In the genomic region with DNA sequence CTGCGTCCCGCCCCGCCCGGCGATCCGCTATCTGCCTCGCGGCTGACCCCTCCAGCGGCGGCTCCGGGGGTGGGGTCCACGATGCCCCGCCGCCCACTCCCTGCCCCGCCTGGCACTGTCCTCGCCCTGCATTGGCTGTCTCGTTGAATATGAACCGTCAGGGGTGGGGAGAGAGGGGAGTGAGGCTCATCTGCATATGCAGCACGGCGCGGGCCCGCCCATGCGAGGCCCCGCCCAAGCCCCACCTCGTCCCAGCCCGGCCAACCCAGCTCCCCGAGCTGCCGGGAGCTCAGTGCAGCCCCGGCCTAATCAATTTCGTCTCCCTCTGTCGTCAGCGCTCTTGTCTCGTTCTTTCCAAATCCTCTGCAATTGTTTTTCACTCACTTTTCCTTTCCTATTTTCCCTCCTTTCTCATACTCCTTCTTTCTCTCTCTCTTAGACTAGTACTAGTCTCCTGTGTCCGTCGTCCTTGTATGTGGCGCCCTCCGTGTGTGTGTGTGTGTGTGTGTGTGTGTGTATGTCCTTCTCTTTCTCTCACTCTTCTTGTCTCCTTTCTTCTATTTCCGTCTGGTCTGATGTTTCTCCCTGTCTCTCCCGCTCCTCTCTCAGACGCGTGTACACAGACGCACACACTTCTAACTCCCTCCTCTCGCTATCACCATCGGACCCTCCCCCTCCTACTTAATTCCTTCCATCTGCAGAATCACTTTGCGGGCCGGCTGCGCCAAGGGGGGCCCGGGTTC, we compare ENCODE assay signal across 8 cellular contexts. TPM values are rescaled to one million over a fixed set of nuclear protein-coding genes. Genes with fewer than 3 reads are reported as not detected.
DNase-seq lines count a peak whose midpoint lies in the region; ATAC-seq, FAIRE-seq and TF ChIP-seq lines count a peak whose summit lies in the region.

No MANE protein-coding gene starts in this region.

- peak overlapping the region; percentile 33 to 67 for H3K9ac ChIP-seq in colonic mucosa (ENCODE audit: low read depth in 2 of 2, low read length in 2 of 2)

- no peaks in the 10 kb centered on the region for H3K27me3 ChIP-seq in colonic mucosa

- no peak for TF ChIP-seq CTCF in colonic mucosa (IDR thresholded peaks at IDR 0.05)

- intact Hi-C loops in colonic mucosa (cut with DNase I) = no loop called here

- peak overlapping the region; percentile 24 for H3K27ac ChIP-seq in colonic mucosa

- H3K4me3 ChIP-seq in colonic mucosa = peak overlapping the region; percentile 82

- FAIRE-seq in GM19239 (lab: Jason Lieb, UNC) = peak; percentile 87

- H3K36me3 ChIP-seq in colonic mucosa = no peaks in the 10 kb centered on the region

- H3K4me1 ChIP-seq in colonic mucosa = no peaks in the 10 kb centered on the region

- ATAC-seq in HG03439 (IDR thresholded peaks at IDR 0.05; ENCODE audit: unreplicated experiment) = peak; percentile 96

- no peaks in the 10 kb centered on the region for H3K9me3 ChIP-seq in colonic mucosa

- DNase-seq in AG20443 (ENCODE audit: low spot score) = peak; percentile 97
- peak; percentile 97 for DNase-seq in GM19239 (ENCODE audit: insufficient read length, low spot score)
- peak; percentile 80 to 91 for DNase-seq in NCI-H524 (lab: John Stamatoyannopoulos, UW)
- peak; percentile 92 for DNase-seq in activated CD4-positive, alpha-beta T cell treated with anti-CD3 and anti-CD28 coated beads for 48 hours
- DNase-seq in colonic mucosa = peak; percentile 95
- DNase-seq in kidney tubule cell (ENCODE audit: low spot score) = peak; percentile 96
- peak; percentile 81 to 88 for DNase-seq in stimulated activated CD4-positive, alpha-beta T cell treated with anti-CD3 and anti-CD28 coated beads, Interleukin-15, amount 100 ng/mL, for 48 hours (ENCODE audit: low read depth in 2 of 2)

RNA-seq across cellular contexts. Expression of a gene that starts 0.5 kb away (rescaled TPM):
- 10 to 100 TPM in 1 of 2 donors, 1 to 10 TPM in 1; 4.6 to 19.1 TPM for total RNA-seq in colonic mucosa

Comparison
In these comparisons a context has a peak if more than half of its experiments do, and no peak if none do; other contexts are left out.
1. Peak in every context shown above with its lines: DNase-seq, ATAC-seq, H3K4me3 ChIP-seq and H3K27ac ChIP-seq.